1 cellular context compared by ENCODE assay signal in the genomic region with DNA sequence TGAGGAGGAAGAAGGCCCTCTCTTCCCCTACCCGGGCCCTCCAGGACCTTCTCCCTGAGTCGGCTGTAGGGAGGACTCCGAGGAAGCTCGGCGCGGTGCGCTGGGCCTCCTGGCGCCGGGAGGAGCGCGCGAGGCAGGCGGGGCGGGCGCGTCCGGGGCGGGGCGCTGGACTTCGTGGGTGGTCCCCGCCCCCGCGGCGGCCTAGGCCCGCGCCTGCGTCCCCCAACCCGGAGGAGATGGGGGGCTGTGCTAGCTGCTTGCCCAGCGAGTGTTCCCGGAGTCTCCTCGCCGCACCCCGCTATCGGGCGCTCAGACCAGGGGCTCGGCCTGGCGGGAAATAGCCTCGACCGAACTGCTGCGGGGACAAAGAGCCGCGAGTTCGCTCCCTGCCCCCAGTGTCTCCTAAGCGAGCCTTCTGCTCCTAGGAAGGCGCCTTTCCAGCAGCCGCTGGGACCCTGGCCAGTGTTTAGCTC.
TF ChIP-seq lines count a peak whose summit lies in the region.

No MANE protein-coding gene starts in this region.

TF ChIP-seq in SK-N-SH, 30 proteins besides CTCF, POLR2A, EP300 and RAD21 (continued from another document):
- TF ChIP-seq, protein P1, sequence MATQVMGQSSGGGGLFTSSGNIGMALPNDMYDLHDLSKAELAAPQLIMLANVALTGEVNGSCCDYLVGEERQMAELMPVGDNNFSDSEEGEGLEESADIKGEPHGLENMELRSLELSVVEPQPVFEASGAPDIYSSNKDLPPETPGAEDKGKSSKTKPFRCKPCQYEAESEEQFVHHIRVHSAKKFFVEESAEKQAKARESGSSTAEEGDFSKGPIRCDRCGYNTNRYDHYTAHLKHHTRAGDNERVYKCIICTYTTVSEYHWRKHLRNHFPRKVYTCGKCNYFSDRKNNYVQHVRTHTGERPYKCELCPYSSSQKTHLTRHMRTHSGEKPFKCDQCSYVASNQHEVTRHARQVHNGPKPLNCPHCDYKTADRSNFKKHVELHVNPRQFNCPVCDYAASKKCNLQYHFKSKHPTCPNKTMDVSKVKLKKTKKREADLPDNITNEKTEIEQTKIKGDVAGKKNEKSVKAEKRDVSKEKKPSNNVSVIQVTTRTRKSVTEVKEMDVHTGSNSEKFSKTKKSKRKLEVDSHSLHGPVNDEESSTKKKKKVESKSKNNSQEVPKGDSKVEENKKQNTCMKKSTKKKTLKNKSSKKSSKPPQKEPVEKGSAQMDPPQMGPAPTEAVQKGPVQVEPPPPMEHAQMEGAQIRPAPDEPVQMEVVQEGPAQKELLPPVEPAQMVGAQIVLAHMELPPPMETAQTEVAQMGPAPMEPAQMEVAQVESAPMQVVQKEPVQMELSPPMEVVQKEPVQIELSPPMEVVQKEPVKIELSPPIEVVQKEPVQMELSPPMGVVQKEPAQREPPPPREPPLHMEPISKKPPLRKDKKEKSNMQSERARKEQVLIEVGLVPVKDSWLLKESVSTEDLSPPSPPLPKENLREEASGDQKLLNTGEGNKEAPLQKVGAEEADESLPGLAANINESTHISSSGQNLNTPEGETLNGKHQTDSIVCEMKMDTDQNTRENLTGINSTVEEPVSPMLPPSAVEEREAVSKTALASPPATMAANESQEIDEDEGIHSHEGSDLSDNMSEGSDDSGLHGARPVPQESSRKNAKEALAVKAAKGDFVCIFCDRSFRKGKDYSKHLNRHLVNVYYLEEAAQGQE (IDR thresholded peaks at IDR 0.05; ENCODE audit: low read depth, low read length): no peak
- TF ChIP-seq MXI1 (IDR thresholded peaks at IDR 0.05; ENCODE audit: low read depth, low read length) (no peak), JUND (IDR thresholded peaks at IDR 0.05) (no peak), TEAD4 (IDR thresholded peaks at IDR 0.05; ENCODE audit: borderline replicate concordance, insufficient read depth) (no peak), GABPA (IDR thresholded peaks at IDR 0.05; ENCODE audit: low read depth) (no peak)
- TF ChIP-seq, protein P2, sequence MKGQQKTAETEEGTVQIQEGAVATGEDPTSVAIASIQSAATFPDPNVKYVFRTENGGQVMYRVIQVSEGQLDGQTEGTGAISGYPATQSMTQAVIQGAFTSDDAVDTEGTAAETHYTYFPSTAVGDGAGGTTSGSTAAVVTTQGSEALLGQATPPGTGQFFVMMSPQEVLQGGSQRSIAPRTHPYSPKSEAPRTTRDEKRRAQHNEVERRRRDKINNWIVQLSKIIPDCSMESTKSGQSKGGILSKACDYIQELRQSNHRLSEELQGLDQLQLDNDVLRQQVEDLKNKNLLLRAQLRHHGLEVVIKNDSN (IDR thresholded peaks at IDR 0.05; ENCODE audit: borderline replicate concordance, low read depth): no peak
- TF ChIP-seq, protein P3, sequence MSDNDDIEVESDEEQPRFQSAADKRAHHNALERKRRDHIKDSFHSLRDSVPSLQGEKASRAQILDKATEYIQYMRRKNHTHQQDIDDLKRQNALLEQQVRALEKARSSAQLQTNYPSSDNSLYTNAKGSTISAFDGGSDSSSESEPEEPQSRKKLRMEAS (IDR thresholded peaks at IDR 0.05; ENCODE audit: low read depth): no peak
